21 cellular contexts compared by ENCODE assay signal in the genomic region with DNA sequence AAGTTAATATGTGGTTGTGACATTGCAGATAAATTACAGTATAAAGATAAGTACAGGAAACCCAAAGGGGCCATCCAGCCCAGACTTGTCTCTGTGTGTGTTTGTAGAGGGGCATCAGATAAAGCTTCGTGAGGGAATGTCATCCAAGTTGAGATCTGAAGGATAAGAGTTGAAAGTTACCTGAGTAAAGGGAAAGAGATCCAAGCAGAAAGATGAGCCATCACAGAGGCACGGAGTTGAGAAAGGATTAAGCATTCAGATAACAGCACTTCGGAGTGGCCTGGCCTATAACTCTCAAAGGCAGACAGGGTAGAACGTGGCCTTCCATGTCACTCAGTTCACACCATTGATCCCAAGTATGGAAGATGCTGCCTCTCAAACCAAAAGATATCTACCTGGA.
DNase-seq lines count a peak whose midpoint lies in the region; FAIRE-seq and TF ChIP-seq lines count a peak whose summit lies in the region.
"Had no signal": no experiment of that assay in that cellular context is flagged by ENCODE, and none has a peak within 500 bp of the region (broad histone marks: within the 10 kb centered on the region; RNA-seq: fewer than 3 reads in every experiment).

No MANE protein-coding gene starts in this region.

- in situ Hi-C loops in mammary epithelial cell (cut with MboI; ENCODE audit: low sequenced_read_pairs in 2 of 2) = no loop called here

- CTCF ChIA-PET in mammary epithelial cell (lab: Charles Lee; ENCODE audit: low non-redundant PET) = no interaction called here

- H3K23ac ChIP-seq in trophoblast cell (ENCODE audit: low read length) = no peak overlapping the region

- H4K8ac ChIP-seq in trophoblast cell (ENCODE audit: low read depth, low read length) = no peak overlapping the region

- H3K9me3 ChIP-seq in mammary epithelial cell (replicated peaks; ENCODE audit: insufficient read depth, low read length) = no peaks in the 10 kb centered on the region
- no peaks in the 10 kb centered on the region for H3K9me3 ChIP-seq in breast epithelium
- no peaks in the 10 kb centered on the region for H3K9me3 ChIP-seq in keratinocyte (ENCODE audit: control insufficient read depth, low read depth, low read length)
- H3K9me3 ChIP-seq in trophoblast cell (ENCODE audit: insufficient read depth, low read depth, low read length) = no peaks in the 10 kb centered on the region
- H3K9me3 ChIP-seq in colonic mucosa = no peaks in the 10 kb centered on the region
- H3K9me3 ChIP-seq: A549, Caco-2 had no signal

- H3K4me2 ChIP-seq in mammary epithelial cell (ENCODE audit: insufficient read depth, low read depth, low read length) (no peak overlapping the region), keratinocyte (ENCODE audit: control insufficient read depth, extremely low read depth, insufficient read depth, low read depth, low read length) (no peak overlapping the region), trophoblast cell (ENCODE audit: low read length) (no peak overlapping the region)
- H3K4me2 ChIP-seq: A549; BLaER1 treated with 17β-estradiol and CSF1 and Interleukin-3, amounts not matched to agents 10 nM and 100 nM had no signal

- no TSS peak for BruUV-seq in mammary epithelial cell (replicated peaks; lab: Mats Ljungman, UMichigan)

- DNase-seq in mammary epithelial cell (no peak), breast epithelium (ENCODE audit: low spot score in 2 of 2) (no peak), keratinocyte (ENCODE audit: low read depth, low spot score) (no peak), trophoblast cell (peak; percentile 69 to 81), dermis blood vessel endothelial cell (no peak), colonic mucosa (no peak)
- DNase-seq: AML-193; Caco-2; Calu3; CD4-positive, alpha-beta T cell; CD8-positive, alpha-beta T cell; DMS79 treated with DMSO at 0.1 percent for 48 hours; GDM1 had no signal

- TF ChIP-seq CTCF in mammary epithelial cell (conservative IDR thresholded peaks at IDR 0.05 in 1 of 2, IDR thresholded peaks at IDR 0.05 in 1 of 2; ENCODE audit: extremely low read depth in 1 of 2, insufficient read depth in 1 of 2, low read depth in 1 of 2, low read length in 2 of 2) (no peak), breast epithelium (IDR thresholded peaks at IDR 0.05) (no peak), keratinocyte (optimal IDR thresholded peaks at IDR 0.05 in 1 of 3, IDR thresholded peaks at IDR 0.05 in 1 of 3, conservative IDR thresholded peaks at IDR 0.05 in 1 of 3; ENCODE audit: extremely low read depth in 1 of 3, insufficient read depth in 2 of 3, low read length in 3 of 3) (no peak), colonic mucosa (IDR thresholded peaks at IDR 0.05) (no peak)

- H3K27ac ChIP-seq in mammary epithelial cell (ENCODE audit: insufficient read depth, low read depth, low read length) = no peak overlapping the region
- no peak overlapping the region for H3K27ac ChIP-seq in breast epithelium
- H3K27ac ChIP-seq in keratinocyte (ENCODE audit: control insufficient read depth, insufficient read depth, low read length) = no peak overlapping the region
- no peak overlapping the region for H3K27ac ChIP-seq in trophoblast cell (ENCODE audit: low read depth, low read length)
- no peak overlapping the region for H3K27ac ChIP-seq in colonic mucosa
- H3K27ac ChIP-seq: 22Rv1; A549; BLaER1 treated with 17β-estradiol and CSF1 and Interleukin-3, amounts not matched to agents 10 nM and 100 nM; C4-2B had no signal

- H3K9ac ChIP-seq in mammary epithelial cell (ENCODE audit: insufficient read depth, low read length) = no peak overlapping the region
- no peak overlapping the region for H3K9ac ChIP-seq in keratinocyte (ENCODE audit: control insufficient read depth, extremely low read depth, insufficient read depth, low read length)
- no peak overlapping the region for H3K9ac ChIP-seq in trophoblast cell (ENCODE audit: low read length)
- H3K9ac ChIP-seq in colonic mucosa (ENCODE audit: low read depth in 2 of 2, low read length in 2 of 2) = no peak overlapping the region
- H3K9ac ChIP-seq: BLaER1 treated with 17β-estradiol and CSF1 and Interleukin-3, amounts not matched to agents 10 nM and 100 nM had no signal

- no peak overlapping the region for H3K4ac ChIP-seq in trophoblast cell (ENCODE audit: low read depth, low read length)

- H4K91ac ChIP-seq in trophoblast cell (ENCODE audit: low read depth, low read length) = no peak overlapping the region

- H3K9me1 ChIP-seq in keratinocyte (ENCODE audit: control insufficient read depth, extremely low read depth, insufficient read depth, low read length) = no peaks in the 10 kb centered on the region

- no peak for TF ChIP-seq POLR2A in breast epithelium (IDR thresholded peaks at IDR 0.05)

- no peak overlapping the region for H3K14ac ChIP-seq in trophoblast cell (ENCODE audit: low read length)

- no peak overlapping the region for H2BK5ac ChIP-seq in trophoblast cell (ENCODE audit: low read depth, low read length, poor library complexity)

- H3K36me3 ChIP-seq in mammary epithelial cell (ENCODE audit: insufficient read depth, low read length) (no peaks in the 10 kb centered on the region), breast epithelium (no peaks in the 10 kb centered on the region), keratinocyte (ENCODE audit: control insufficient read depth in 2 of 2, extremely low read depth in 1 of 2, insufficient read depth in 2 of 2, low read length in 2 of 2) (no peaks in the 10 kb centered on the region), trophoblast cell (ENCODE audit: control insufficient read depth in 1 of 2, insufficient read depth in 2 of 2, low read length in 2 of 2) (no peaks in the 10 kb centered on the region), colonic mucosa (no peaks in the 10 kb centered on the region)
- H3K36me3 ChIP-seq: BLaER1 treated with 17β-estradiol and CSF1 and Interleukin-3, amounts not matched to agents 10 nM and 100 nM had no signal

- no peak overlapping the region for H4K12ac ChIP-seq in trophoblast cell (ENCODE audit: low read depth, low read length)

- no peak overlapping the region for H2BK120ac ChIP-seq in trophoblast cell (ENCODE audit: insufficient read depth, low read length, poor library complexity)

- H2AFZ ChIP-seq in mammary epithelial cell (ENCODE audit: low read depth, low read length) (peak overlapping the region; percentile 27), keratinocyte (ENCODE audit: control insufficient read depth, low read length) (peak overlapping the region; percentile 45), trophoblast cell (ENCODE audit: insufficient read depth, low read length, poor library complexity) (no peak overlapping the region)

- H3K4me3 ChIP-seq in mammary epithelial cell (replicated peaks in 1 of 3; ENCODE audit: insufficient read depth in 1 of 3, low read depth in 2 of 3, low read length in 3 of 3) (no peak overlapping the region), breast epithelium (no peak overlapping the region), keratinocyte (ENCODE audit: control insufficient read depth in 2 of 3, extremely low read depth in 1 of 3, insufficient read depth in 2 of 3, low read depth in 1 of 3, low read length in 3 of 3) (no peak overlapping the region), trophoblast cell (ENCODE audit: low read depth, low read length) (no peak overlapping the region), colonic mucosa (no peak overlapping the region)
- H3K4me3 ChIP-seq: A549; BLaER1 treated with 17β-estradiol and CSF1 and Interleukin-3, amounts not matched to agents 10 nM and 100 nM; GM12878 had no signal

- dilution Hi-C loops in mammary epithelial cell (cut with HindIII; ENCODE audit: low sequenced_read_pairs) = no loop called here
- dilution Hi-C loops in keratinocyte (cut with MboI; ENCODE audit: extremely low pct_ligation_motif_present, low sequenced_read_pairs) = no loop called here

- no peaks in the 10 kb centered on the region for H3K4me1 ChIP-seq in mammary epithelial cell (ENCODE audit: insufficient read depth, low read length)
- no peaks in the 10 kb centered on the region for H3K4me1 ChIP-seq in breast epithelium
- H3K4me1 ChIP-seq in keratinocyte (ENCODE audit: control insufficient read depth, extremely low read depth, insufficient read depth, low read length) = no peaks in the 10 kb centered on the region
- no peaks in the 10 kb centered on the region for H3K4me1 ChIP-seq in trophoblast cell (ENCODE audit: control insufficient read depth in 1 of 2, insufficient read depth in 2 of 2, low read length in 2 of 2)
- H3K4me1 ChIP-seq in colonic mucosa = no peaks in the 10 kb centered on the region
- H3K4me1 ChIP-seq: A549, Caco-2 had no signal

- H3K79me2 ChIP-seq in mammary epithelial cell (ENCODE audit: insufficient read depth, low read length) (no peaks in the 10 kb centered on the region), keratinocyte (ENCODE audit: control insufficient read depth, insufficient read depth, low read length) (no peaks in the 10 kb centered on the region), trophoblast cell (ENCODE audit: control insufficient read depth, insufficient read depth, low read length, poor library complexity) (no peaks in the 10 kb centered on the region)

- no peak overlapping the region for H2AK5ac ChIP-seq in trophoblast cell (ENCODE audit: low read length)

- intact Hi-C loops in mammary epithelial cell (cut with micrococcal nuclease) = no loop called here
- intact Hi-C loops in breast epithelium (cut with DNase I; ENCODE audit: low total_unique reads) = no loop called here
- intact Hi-C loops in colonic mucosa (cut with DNase I) = no loop called here

- H3K79me1 ChIP-seq in trophoblast cell (ENCODE audit: low read length) = no peaks in the 10 kb centered on the region

- WGBS in mammary epithelial cell (ENCODE audit: low coverage, missing lambda C conversion rate) = 57% methylated on average over 4 of the region's 4 CpGs
- no CpG with 5 or more reads among the region's 4 CpGs for WGBS in trophoblast cell (ENCODE audit: extremely low coverage, insufficient coverage, insufficient read length)

- no peaks in the 10 kb centered on the region for H4K20me1 ChIP-seq in mammary epithelial cell (ENCODE audit: insufficient read depth, low read length)
- H4K20me1 ChIP-seq in keratinocyte (ENCODE audit: control insufficient read depth, extremely low read depth, insufficient read depth, low read length) = no peaks in the 10 kb centered on the region
- H4K20me1 ChIP-seq: BLaER1 treated with 17β-estradiol and CSF1 and Interleukin-3, amounts not matched to agents 10 nM and 100 nM had no signal

- FAIRE-seq in keratinocyte (lab: Jason Lieb, UNC) = no peak
- FAIRE-seq: A549, D721Med, GM12878, GM12892, GM18507 had no signal

- H2BK12ac ChIP-seq in trophoblast cell (ENCODE audit: low read length) = no peak overlapping the region

- H3K18ac ChIP-seq in trophoblast cell (ENCODE audit: low read length) = no peak overlapping the region

- H3K27me3 ChIP-seq in mammary epithelial cell (ENCODE audit: insufficient read depth, low read length) (no peaks in the 10 kb centered on the region), breast epithelium (no peaks in the 10 kb centered on the region), keratinocyte (ENCODE audit: control insufficient read depth, extremely low read depth, insufficient read depth, low read length) (no peaks in the 10 kb centered on the region), trophoblast cell (ENCODE audit: insufficient read depth, low read length) (no peaks in the 10 kb centered on the region), colonic mucosa (no peaks in the 10 kb centered on the region)
- H3K27me3 ChIP-seq: BLaER1 treated with 17β-estradiol and CSF1 and Interleukin-3, amounts not matched to agents 10 nM and 100 nM had no signal

Comparison
In these comparisons a context has a peak if more than half of its experiments do, and no peak if none do; other contexts are left out.
1. DNase-seq: peak in trophoblast cell (2 of 2); none in mammary epithelial cell (single experiment), breast epithelium (0 of 2), keratinocyte (single experiment), dermis blood vessel endothelial cell (single experiment) and colonic mucosa (single experiment).